ENCODE assay signal across 20 cellular contexts in genomic region chr7:91913612-91914011, GRCh38. TPM values are rescaled to one million over a fixed set of nuclear protein-coding genes. Genes with fewer than 3 reads are reported as not detected.
DNase-seq lines count a peak whose midpoint lies in the region; ATAC-seq, FAIRE-seq and TF ChIP-seq lines count a peak whose summit lies in the region.
"Had no signal": no experiment of that assay in that cellular context is flagged by ENCODE, and none has a peak within 500 bp of the region (broad histone marks: within the 10 kb centered on the region; RNA-seq: fewer than 3 reads in every experiment).

No MANE protein-coding gene starts in this region.

- H3K27me3 Mint-ChIP-seq in CD4-positive, CD25-positive, alpha-beta regulatory T cell: peaks cover 13% of the 10 kb centered on the region

- no peak for TF ChIP-seq CTCF in K562 (IDR thresholded peaks at IDR 0.05 in 2 of 3, conservative IDR thresholded peaks at IDR 0.05 in 1 of 3; ENCODE audit: insufficient read depth in 2 of 3, low read depth in 1 of 3, low read length in 3 of 3)

- peak overlapping the region; percentile 28; the same call in 1 of the 2 replicates for H2AFZ ChIP-seq in K562 (ENCODE audit: low read depth, low read length)

- 36% methylated on average over 2 of the region's 2 CpGs for WGBS in K562 (ENCODE audit: insufficient coverage, low coverage, missing lambda C conversion rate)

- peaks cover 0 to 9% (median 2%) of the 10 kb centered on the region in 4 donors for H3K4me1 Mint-ChIP-seq in CD4-positive, CD25-positive, alpha-beta regulatory T cell
- H3K4me1 Mint-ChIP-seq: immature natural killer cell; memory B cell; stimulated activated naive B cell treated with anti-CD40 and anti-IgM and Interleukin-4, amounts not matched to agents 10 μg/mL and 1 μg/mL and 100 μg/mL, for 72 hours had no signal

- intact Hi-C loops in K562 (cut with micrococcal nuclease): no loop called here

- BruUV-seq in K562 (replicated peaks; lab: Mats Ljungman, UMichigan): no TSS peak

- no peak for TF ChIP-seq RAD21 in K562 (CRISPR knock-in tag; conservative IDR thresholded peaks at IDR 0.05 in 1 of 2, IDR thresholded peaks at IDR 0.05 in 1 of 2)

- no peak for DNase-seq in CD4-positive, CD25-positive, alpha-beta regulatory T cell
- DNase-seq in HT1080 (ENCODE audit: low read depth) (peak; percentile 31), K562 (ENCODE audit: extremely low read depth in 1 of 4, low spot score in 3 of 4) (no peak), iris pigment epithelial cell (ENCODE audit: low read depth) (peak; percentile 67), mucosa of gallbladder (ENCODE audit: low spot score) (no peak), left lobe of liver (ENCODE audit: low spot score) (no peak)
- no peak for DNase-seq in activated CD4-positive, CD25-positive, alpha-beta regulatory T cell treated with anti-CD3 and anti-CD28 coated beads, Interleukin-2, amount 50 U/mL, for 72 hours
- DNase-seq: activated CD8-positive, alpha-beta T cell treated with anti-CD3 and anti-CD28 coated beads for 36 hours; activated T-cell treated with anti-CD3 and anti-CD28 coated beads, Interleukin-2, amount 50 U/mL, for 48 hours; immature natural killer cell; NCI-H1092 treated with DMSO at 0.1 percent for 48 hours; NCI-H526; psoas muscle; stimulated activated CD4-positive, alpha-beta T cell treated with anti-CD3 and anti-CD28 coated beads, Interleukin-12 subunit alpha, Interleukin-12 subunit beta, amount 100 ng/mL, for 4 hours; stimulated activated naive B cell treated with anti-CD40 and anti-IgM and Interleukin-4, amounts not matched to agents 10 μg/mL and 1 μg/mL and 100 μg/mL, for 72 hours had no signal

- CTCF ChIA-PET in K562 (lab: Yijun Ruan, JAX; ENCODE audit: low intra/inter-chr PET ratio): no interaction called here

- TF ChIP-seq EP300 in K562 (IDR thresholded peaks at IDR 0.05; ENCODE audit: low read length): no peak

- H3K27ac Mint-ChIP-seq in CD4-positive, CD25-positive, alpha-beta regulatory T cell: peak overlapping the region in 2 of 3 donors; percentile 12 to 49
- H3K27ac Mint-ChIP-seq: activated CD8-positive, alpha-beta T cell treated with anti-CD3 and anti-CD28 coated beads for 36 hours; memory B cell; natural killer cell treated with Interleukin-12 subunit alpha and Interleukin-12 subunit beta and Interleukin-15 and Interleukin-18, amount 100 ng/mL, for 72 hours; stimulated activated naive B cell treated with anti-CD40 and anti-IgM and Interleukin-4, amounts not matched to agents 10 μg/mL and 1 μg/mL and 100 μg/mL, for 72 hours had no signal

- H3K79me2 ChIP-seq in K562 (ENCODE audit: control insufficient read depth, insufficient read depth, low read length): no peaks in the 10 kb centered on the region

- TF ChIP-seq POLR2A in K562 (conservative IDR thresholded peaks at IDR 0.05): no peak

- no peaks in the 10 kb centered on the region for H3K36me3 Mint-ChIP-seq in CD4-positive, CD25-positive, alpha-beta regulatory T cell
- H3K36me3 Mint-ChIP-seq: memory B cell; natural killer cell treated with Interleukin-12 subunit alpha and Interleukin-12 subunit beta and Interleukin-15 and Interleukin-18, amount 100 ng/mL, for 72 hours; stimulated activated naive B cell treated with anti-CD40 and anti-IgM and Interleukin-4, amounts not matched to agents 10 μg/mL and 1 μg/mL and 100 μg/mL, for 72 hours had no signal

- ATAC-seq in CD4-positive, CD25-positive, alpha-beta regulatory T cell (ENCODE audit: low read depth in 2 of 2): no peak
- ATAC-seq in K562 (no peak), left lobe of liver (no peak), GM18909 (IDR thresholded peaks at IDR 0.05; ENCODE audit: poor library complexity, unreplicated experiment) (no peak)
- ATAC-seq: activated CD8-positive, alpha-beta T cell treated with anti-CD3 and anti-CD28 coated beads for 36 hours; natural killer cell treated with Interleukin-12 subunit alpha and Interleukin-12 subunit beta and Interleukin-15 and Interleukin-18, amount 100 ng/mL, for 72 hours; psoas muscle; stimulated activated naive B cell treated with anti-CD40 and anti-IgM and Interleukin-4, amounts not matched to agents 10 μg/mL and 1 μg/mL and 100 μg/mL, for 72 hours had no signal

- no peaks in the 10 kb centered on the region for H3K36me3 ChIP-seq in CD4-positive, CD25-positive, alpha-beta regulatory T cell (ENCODE audit: control insufficient read depth, insufficient read depth, low read length)
- H3K36me3 ChIP-seq in K562 (ENCODE audit: control insufficient read depth, insufficient read depth, low read length): no peaks in the 10 kb centered on the region
- H3K36me3 ChIP-seq: tibial nerve had no signal

- H3K9me3 ChIP-seq in CD4-positive, CD25-positive, alpha-beta regulatory T cell (ENCODE audit: control insufficient read depth in 2 of 2, low read length in 2 of 2): no peaks in the 10 kb centered on the region
- H3K9me3 ChIP-seq in K562 (replicated peaks; ENCODE audit: control insufficient read depth, insufficient read depth, low read depth, low read length): no peaks in the 10 kb centered on the region
- H3K9me3 ChIP-seq: psoas muscle, tibial nerve had no signal

- no peak overlapping the region for H3K9ac ChIP-seq in K562 (ENCODE audit: insufficient read depth in 1 of 2, low read depth in 2 of 2, low read length in 2 of 2)

- H3K4me1 ChIP-seq in CD4-positive, CD25-positive, alpha-beta regulatory T cell (ENCODE audit: control insufficient read depth, insufficient read depth, low read length, poor library complexity, severe bottlenecking): no peaks in the 10 kb centered on the region
- H3K4me1 ChIP-seq in K562 (replicated peaks in 1 of 2; ENCODE audit: control insufficient read depth in 2 of 2, insufficient read depth in 2 of 2, low read length in 2 of 2): peaks cover 0 to 14% of the 10 kb centered on the region in 2 experiments; a peak in 4 of 5 replicates
- H3K4me1 ChIP-seq: psoas muscle had no signal

- no peaks in the 10 kb centered on the region for H4K20me1 ChIP-seq in K562 (replicated peaks; ENCODE audit: control insufficient read depth, insufficient read depth, low read length)

- no peaks in the 10 kb centered on the region for H3K9me1 ChIP-seq in K562 (ENCODE audit: control insufficient read depth, insufficient read depth, low read length)

- H3K4me2 ChIP-seq in K562 (ENCODE audit: insufficient read depth, low read length): no peak overlapping the region

- in situ Hi-C loops in K562 (cut with MboI): no loop called here

- FAIRE-seq in K562 (lab: Jason Lieb, UNC): no peak
- FAIRE-seq: D721Med had no signal

- POLR2A ChIA-PET in K562 (lab: Yijun Ruan, JAX): interaction anchor here (1.1 to 1.5 kb wide), 3 partner anchors 8 to 19 kb away, joined by 3 read pairs; no protein-coding TSS in a partner anchor

- H3K4me3 ChIP-seq in CD4-positive, CD25-positive, alpha-beta regulatory T cell (ENCODE audit: low read depth, low read length): no peak overlapping the region
- no peak overlapping the region for H3K4me3 ChIP-seq in K562
- H3K4me3 ChIP-seq: psoas muscle, tibial nerve had no signal

- H3K4me3 Mint-ChIP-seq in CD4-positive, CD25-positive, alpha-beta regulatory T cell: peak overlapping the region in 2 of 4 donors; percentile 30 to 45
- H3K4me3 Mint-ChIP-seq: activated CD8-positive, alpha-beta T cell treated with anti-CD3 and anti-CD28 coated beads for 36 hours; immature natural killer cell; memory B cell; natural killer cell treated with Interleukin-12 subunit alpha and Interleukin-12 subunit beta and Interleukin-15 and Interleukin-18, amount 100 ng/mL, for 72 hours; stimulated activated naive B cell treated with anti-CD40 and anti-IgM and Interleukin-4, amounts not matched to agents 10 μg/mL and 1 μg/mL and 100 μg/mL, for 72 hours had no signal

- H3K27me3 ChIP-seq in CD4-positive, CD25-positive, alpha-beta regulatory T cell (ENCODE audit: control insufficient read depth, insufficient read depth, low read length): peaks cover 8% of the 10 kb centered on the region
- no peaks in the 10 kb centered on the region for H3K27me3 ChIP-seq in K562 (ENCODE audit: control insufficient read depth in 2 of 2, insufficient read depth in 2 of 2, low read length in 2 of 2)
- H3K27me3 ChIP-seq: tibial nerve had no signal

- peaks cover 0 to 2% (median 0%) of the 10 kb centered on the region in 7 donors for H3K9me3 Mint-ChIP-seq in CD4-positive, CD25-positive, alpha-beta regulatory T cell
- H3K9me3 Mint-ChIP-seq: activated CD8-positive, alpha-beta T cell treated with anti-CD3 and anti-CD28 coated beads for 36 hours; memory B cell; natural killer cell treated with Interleukin-12 subunit alpha and Interleukin-12 subunit beta and Interleukin-15 and Interleukin-18, amount 100 ng/mL, for 72 hours; stimulated activated naive B cell treated with anti-CD40 and anti-IgM and Interleukin-4, amounts not matched to agents 10 μg/mL and 1 μg/mL and 100 μg/mL, for 72 hours had no signal

- no peak overlapping the region for H3K27ac ChIP-seq in CD4-positive, CD25-positive, alpha-beta regulatory T cell (ENCODE audit: insufficient read depth, low read length, poor library complexity, severe bottlenecking)
- H3K27ac ChIP-seq in K562 (ENCODE audit: extremely low read depth, low read depth, low read length): no peak overlapping the region
- H3K27ac ChIP-seq: psoas muscle had no signal

RNA-seq across cellular contexts. Expression of gene AKAP9, which starts 27.1 kb away (rescaled TPM):
- total RNA-seq in CD4-positive, CD25-positive, alpha-beta regulatory T cell: 81.2 TPM
- polyA plus RNA-seq in CD4-positive, CD25-positive, alpha-beta regulatory T cell: 10 to 100 TPM; 12.5 to 20.4 (median 19.6) TPM
- 13.1 and 14.8 TPM in 2 replicates for total RNA-seq in HT1080 (2014; rRNA removed; shearing (Covaris generic))
- polyA plus RNA-seq in HT1080 (2015; cell fraction: cytosol; rRNA removed): 4.4 and 6.6 TPM in 2 replicates
- 54.3 and 55.6 TPM in 2 replicates for polyA plus RNA-seq in HT1080 (2015; cell fraction: nucleus; rRNA removed)
- 39.3 and 248 TPM in 2 replicates for total RNA-seq in K562 (2011; cell fraction: chromatin; rRNA removed; ENCODE audit: low replicate concordance)
- 24.2 and 41.6 TPM in 2 replicates for total RNA-seq in K562 (2011; cell fraction: nucleolus; rRNA removed)
- 70.0 and 117 TPM in 2 replicates for total RNA-seq in K562 (2011; cell fraction: nucleoplasm; rRNA removed)
- total RNA-seq in K562 (2014; rRNA removed) (37.6 and 47.1 TPM in 2 replicates), K562 (2014; rRNA removed; fragmentation: Illumina TruSeq; extraction: Trizol) (77.8 and 86.2 TPM in 2 replicates), K562 (2015; rRNA removed; fragmentation: Illumina TruSeq; extraction: Trizol) (73.8 and 80.9 TPM in 2 replicates), K562 (2021) (35.0 and 40.1 TPM in 2 replicates), mucosa of gallbladder (133 TPM), left lobe of liver (43.9 TPM)
- polyA plus RNA-seq in K562 (2011; rRNA removed) (33.9 and 46.3 TPM in 2 replicates), K562 (2014; fragmentation: Illumina TruSeq; extraction: Trizol) (31.6 and 36.1 TPM in 2 replicates), K562 (2014; fragmentation: Nextera tagmentation; extraction: Ambion mirVana) (10 to 100 TPM; 25.5 to 49.4 TPM), K562 (2014; rRNA removed) (28.2 TPM in 2 replicates)
- 5.1 and 10.2 TPM in 2 replicates for polyA plus RNA-seq in K562 (2011; cell fraction: cytosol; rRNA removed)
- 40.4 and 47.0 TPM in 2 replicates for polyA plus RNA-seq in K562 (2011; cell fraction: nucleus; rRNA removed)
- polyA plus RNA-seq in K562 (2012): 22.3 and 29.2 TPM in 2 replicates
- polyA minus RNA-seq in K562 (2011; rRNA and poly(A)+ RNA removed): 92.9 and 93.0 TPM in 2 replicates
- 25.8 and 26.6 TPM in 2 replicates for polyA minus RNA-seq in K562 (2011; cell fraction: cytosol; rRNA and poly(A)+ RNA removed)
- polyA minus RNA-seq in K562 (2011; cell fraction: nucleus; rRNA and poly(A)+ RNA removed): 71.4 and 126 TPM in 2 replicates

RNA-seq across cellular contexts. Expression of gene MTERF1, which starts 33.1 kb away (rescaled TPM):
- total RNA-seq in CD4-positive, CD25-positive, alpha-beta regulatory T cell: 20.4 TPM
- polyA plus RNA-seq in CD4-positive, CD25-positive, alpha-beta regulatory T cell: 10 to 100 TPM in 2 of 4 donors, 1 to 10 TPM in 2; 9.5 to 18.5 (median 11.8) TPM
- total RNA-seq in HT1080 (2014; rRNA removed; shearing (Covaris generic)): 10.9 and 12.4 TPM in 2 replicates
- polyA plus RNA-seq in HT1080 (2015; cell fraction: cytosol; rRNA removed): 12.5 and 13.2 TPM in 2 replicates
- polyA plus RNA-seq in HT1080 (2015; cell fraction: nucleus; rRNA removed): 19.1 and 24.4 TPM in 2 replicates
- 18.9 and 61.8 TPM in 2 replicates for total RNA-seq in K562 (2011; cell fraction: chromatin; rRNA removed; ENCODE audit: low replicate concordance)
- 7.5 and 11.4 TPM in 2 replicates for total RNA-seq in K562 (2011; cell fraction: nucleolus; rRNA removed)
- 31.2 and 51.5 TPM in 2 replicates for total RNA-seq in K562 (2011; cell fraction: nucleoplasm; rRNA removed)
- total RNA-seq in K562 (2014; rRNA removed): 14.0 and 15.7 TPM in 2 replicates
- total RNA-seq in K562 (2014; rRNA removed; fragmentation: Illumina TruSeq; extraction: Trizol): 29.1 and 31.3 TPM in 2 replicates
- 25.0 and 27.6 TPM in 2 replicates for total RNA-seq in K562 (2015; rRNA removed; fragmentation: Illumina TruSeq; extraction: Trizol)
- total RNA-seq in K562 (2021): 19.0 and 19.3 TPM in 2 replicates
- polyA plus RNA-seq in K562 (2011; rRNA removed): 17.3 and 35.9 TPM in 2 replicates
- 2.0 and 6.7 TPM in 2 replicates for polyA plus RNA-seq in K562 (2011; cell fraction: cytosol; rRNA removed)
- 10.4 and 11.5 TPM in 2 replicates for polyA plus RNA-seq in K562 (2011; cell fraction: nucleus; rRNA removed)
- polyA plus RNA-seq in K562 (2012): 13.5 and 16.1 TPM in 2 replicates
- 23.0 and 30.3 TPM in 2 replicates for polyA plus RNA-seq in K562 (2014; fragmentation: Illumina TruSeq; extraction: Trizol)
- 10 to 100 TPM; 45.8 to 49.2 TPM for polyA plus RNA-seq in K562 (2014; fragmentation: Nextera tagmentation; extraction: Ambion mirVana)
- 22.4 and 23.0 TPM in 2 replicates for polyA plus RNA-seq in K562 (2014; rRNA removed)
- polyA minus RNA-seq in K562 (2011; rRNA and poly(A)+ RNA removed): 33.4 and 42.8 TPM in 2 replicates
- polyA minus RNA-seq in K562 (2011; cell fraction: cytosol; rRNA and poly(A)+ RNA removed): 1.7 and 7.3 TPM in 2 replicates
- polyA minus RNA-seq in K562 (2011; cell fraction: nucleus; rRNA and poly(A)+ RNA removed): 20.6 and 28.9 TPM in 2 replicates
- 11.7 TPM for total RNA-seq in mucosa of gallbladder
- total RNA-seq in left lobe of liver: 6.6 TPM

Comparison
In these comparisons a context has a peak if more than half of its experiments do, and no peak if none do; other contexts are left out.
1. DNase-seq: peak in HT1080 (single experiment) and iris pigment epithelial cell (single experiment); none in CD4-positive, CD25-positive, alpha-beta regulatory T cell (0 of 3), K562 (0 of 4), mucosa of gallbladder (single experiment), left lobe of liver (single experiment) and activated CD4-positive, CD25-positive, alpha-beta regulatory T cell treated with anti-CD3 and anti-CD28 coated beads, Interleukin-2, amount 50 U/mL, for 72 hours (single experiment).